Comparison of ENCODE assay signal across 15 cellular contexts in genomic region chr5:143006511-143006910, GRCh38.
DNase-seq lines count a peak whose midpoint lies in the region; ATAC-seq, FAIRE-seq and TF ChIP-seq lines count a peak whose summit lies in the region.
"Had no signal": no experiment of that assay in that cellular context is flagged by ENCODE, and none has a peak within 500 bp of the region (broad histone marks: within the 10 kb centered on the region; RNA-seq: fewer than 3 reads in every experiment).

No MANE protein-coding gene starts in this region.

- H3K9me3 ChIP-seq in left ventricle myocardium inferior (replicated peaks) (no peaks in the 10 kb centered on the region), mucosa of descending colon (no peaks in the 10 kb centered on the region)
- H3K9me3 ChIP-seq: adrenal gland, colonic mucosa had no signal

- intact Hi-C loops in left ventricle myocardium inferior (cut with micrococcal nuclease) (loop anchor here (5.0 kb wide), 1 partner anchor 391 kb away; no protein-coding TSS in a partner anchor), mucosa of descending colon (cut with DNase I, micrococcal nuclease) (no loop called here)

- peaks cover 94% of the 10 kb centered on the region for H3K4me1 ChIP-seq in left ventricle myocardium inferior
- no peaks in the 10 kb centered on the region for H3K4me1 ChIP-seq in mucosa of descending colon (ENCODE audit: low read depth)
- H3K4me1 ChIP-seq: colonic mucosa had no signal

- DNase-seq in GM19239 (ENCODE audit: insufficient read length, low spot score) (no peak), left ventricle myocardium inferior (no peak), SHP77 treated with DMSO at 0.1 percent for 48 hours (lab: John Stamatoyannopoulos, UW) (no peak), NAMALWA (ENCODE audit: low spot score) (no peak), NCI-H2029 treated with DMSO at 0.1 percent for 48 hours (lab: John Stamatoyannopoulos, UW) (no peak), mucosa of descending colon (no peak)
- no peak for DNase-seq in activated naive CD8-positive, alpha-beta T cell treated with anti-CD3 and anti-CD28 coated beads, Interleukin-2, amount 10 ng/mL, durations not matched to agents 7 days and 5 days
- DNase-seq: activated CD4-positive, CD25-positive, alpha-beta regulatory T cell; adrenal gland; colonic mucosa; NCI-H1436; stimulated activated CD4-positive, alpha-beta T cell treated with anti-CD3 and anti-CD28 coated beads, Interleukin-12 subunit alpha, Interleukin-12 subunit beta, amount 100 ng/mL, for 4 hours had no signal

- H3K4me3 Mint-ChIP-seq in activated naive CD8-positive, alpha-beta T cell treated with anti-CD3 and anti-CD28 coated beads, Interleukin-2, amount 10 ng/mL, durations not matched to agents 7 days and 5 days, result no peak overlapping the region
- H3K4me3 Mint-ChIP-seq in stimulated activated memory B cell treated with anti-CD40 and anti-IgM and Interleukin-4, amounts not matched to agents 10 μg/mL and 1 μg/mL and 100 μg/mL, for 72 hours, result no peak overlapping the region

- H3K27me3 ChIP-seq in left ventricle myocardium inferior (ENCODE audit: low read depth), result no peaks in the 10 kb centered on the region
- H3K27me3 ChIP-seq: adrenal gland, colonic mucosa had no signal

- H3K36me3 ChIP-seq in left ventricle myocardium inferior, result no peaks in the 10 kb centered on the region
- H3K36me3 ChIP-seq in mucosa of descending colon (ENCODE audit: low read depth), result no peaks in the 10 kb centered on the region
- H3K36me3 ChIP-seq: adrenal gland, colonic mucosa had no signal

- H3K36me3 Mint-ChIP-seq in activated naive CD8-positive, alpha-beta T cell treated with anti-CD3 and anti-CD28 coated beads, Interleukin-2, amount 10 ng/mL, durations not matched to agents 7 days and 5 days, result peaks cover 10% of the 10 kb centered on the region
- H3K36me3 Mint-ChIP-seq in stimulated activated memory B cell treated with anti-CD40 and anti-IgM and Interleukin-4, amounts not matched to agents 10 μg/mL and 1 μg/mL and 100 μg/mL, for 72 hours, result no peaks in the 10 kb centered on the region

- POLR2A ChIA-PET in activated naive CD8-positive, alpha-beta T cell treated with anti-CD3 and anti-CD28 coated beads, Interleukin-2, amount 10 ng/mL, durations not matched to agents 7 days and 5 days (lab: Charles Lee), result no interaction called here

- no peak for TF ChIP-seq CTCF in left ventricle myocardium inferior (IDR thresholded peaks at IDR 0.05; ENCODE audit: borderline replicate concordance)
- no peak for TF ChIP-seq CTCF in mucosa of descending colon (IDR thresholded peaks at IDR 0.05)

- no peaks in the 10 kb centered on the region for H3K27me3 Mint-ChIP-seq in activated naive CD8-positive, alpha-beta T cell treated with anti-CD3 and anti-CD28 coated beads, Interleukin-2, amount 10 ng/mL, durations not matched to agents 7 days and 5 days
- H3K27me3 Mint-ChIP-seq in stimulated activated memory B cell treated with anti-CD40 and anti-IgM and Interleukin-4, amounts not matched to agents 10 μg/mL and 1 μg/mL and 100 μg/mL, for 72 hours, result no peaks in the 10 kb centered on the region

- no peak for ATAC-seq in activated naive CD8-positive, alpha-beta T cell treated with anti-CD3 and anti-CD28 coated beads, Interleukin-2, amount 10 ng/mL, durations not matched to agents 7 days and 5 days (ENCODE audit: low read depth)
- no peak for ATAC-seq in stimulated activated memory B cell treated with anti-CD40 and anti-IgM and Interleukin-4, amounts not matched to agents 10 μg/mL and 1 μg/mL and 100 μg/mL, for 72 hours
- no peak for ATAC-seq in mucosa of descending colon
- ATAC-seq: GM12878 had no signal

- H3K4me1 Mint-ChIP-seq in activated naive CD8-positive, alpha-beta T cell treated with anti-CD3 and anti-CD28 coated beads, Interleukin-2, amount 10 ng/mL, durations not matched to agents 7 days and 5 days, result peaks cover 75% of the 10 kb centered on the region
- H3K4me1 Mint-ChIP-seq in stimulated activated memory B cell treated with anti-CD40 and anti-IgM and Interleukin-4, amounts not matched to agents 10 μg/mL and 1 μg/mL and 100 μg/mL, for 72 hours, result peaks cover 54% of the 10 kb centered on the region

- FAIRE-seq in GM19239 (lab: Jason Lieb, UNC), result peak; percentile 59
- FAIRE-seq: GM12878, urothelium cell line had no signal

- H3K27ac ChIP-seq in left ventricle myocardium inferior (replicated peaks), result peak overlapping the region; percentile 78
- H3K27ac ChIP-seq: adrenal gland, colonic mucosa had no signal

- no peak overlapping the region for H3K4me3 ChIP-seq in left ventricle myocardium inferior
- no peak overlapping the region for H3K4me3 ChIP-seq in mucosa of descending colon
- H3K4me3 ChIP-seq: adrenal gland, colonic mucosa, GM12878 had no signal

- no peaks in the 10 kb centered on the region for H3K9me3 Mint-ChIP-seq in activated naive CD8-positive, alpha-beta T cell treated with anti-CD3 and anti-CD28 coated beads, Interleukin-2, amount 10 ng/mL, durations not matched to agents 7 days and 5 days
- H3K9me3 Mint-ChIP-seq in stimulated activated memory B cell treated with anti-CD40 and anti-IgM and Interleukin-4, amounts not matched to agents 10 μg/mL and 1 μg/mL and 100 μg/mL, for 72 hours, result no peaks in the 10 kb centered on the region

- peak overlapping the region; percentile 50 for H3K27ac Mint-ChIP-seq in activated naive CD8-positive, alpha-beta T cell treated with anti-CD3 and anti-CD28 coated beads, Interleukin-2, amount 10 ng/mL, durations not matched to agents 7 days and 5 days
- peak overlapping the region; percentile 25 for H3K27ac Mint-ChIP-seq in stimulated activated memory B cell treated with anti-CD40 and anti-IgM and Interleukin-4, amounts not matched to agents 10 μg/mL and 1 μg/mL and 100 μg/mL, for 72 hours
